In the genomic region with DNA sequence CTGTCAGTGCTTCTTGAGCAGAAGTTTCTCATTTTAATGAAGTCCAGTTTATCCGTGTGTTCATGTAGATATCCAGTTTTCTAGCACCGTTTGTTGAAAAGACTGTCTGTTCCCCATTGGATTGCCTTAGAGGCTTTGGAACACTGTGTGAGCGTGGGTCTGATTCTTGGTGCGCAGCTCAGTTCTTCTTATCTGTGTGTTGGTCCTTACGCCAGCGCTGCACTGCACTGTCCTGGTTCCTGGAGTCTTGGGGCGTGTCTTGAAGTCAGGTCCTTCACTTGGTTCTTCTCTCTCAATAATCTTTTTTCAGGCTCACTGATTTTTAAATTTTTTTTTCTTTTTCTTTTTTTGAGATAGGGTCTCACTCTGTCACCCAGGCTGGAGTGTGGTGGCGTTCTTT, we compare ENCODE assay signal across 20 cellular contexts. TPM values are rescaled to one million over a fixed set of nuclear protein-coding genes. Genes with fewer than 3 reads are reported as not detected.
DNase-seq lines count a peak whose midpoint lies in the region; ATAC-seq, FAIRE-seq and TF ChIP-seq lines count a peak whose summit lies in the region.
"Had no signal": no experiment of that assay in that cellular context is flagged by ENCODE, and none has a peak within 500 bp of the region (broad histone marks: within the 10 kb centered on the region; RNA-seq: fewer than 3 reads in every experiment).

No MANE protein-coding gene starts in this region.

- WGBS in H1 (ENCODE audit: extremely low coverage in 1 of 2, insufficient coverage in 1 of 2, insufficient read length in 1 of 2, insufficient replicate concordance in 2 of 2, low coverage in 1 of 2, low lambda C conversion rate in 2 of 2, missing lambda C conversion rate in 1 of 2), 2 experiments: 83% methylated on average over 8 of the region's 8 CpGs; no CpG with 5 or more reads in 1 of the 2 experiments
- WGBS in trophoblast cell (ENCODE audit: extremely low coverage, insufficient coverage, insufficient read length): no CpG with 5 or more reads among the region's 8 CpGs
- WGBS in neuronal stem cell (ENCODE audit: extremely low coverage in 2 of 2, insufficient read length in 2 of 2, insufficient replicate concordance in 1 of 2), 2 donors: no CpG with 5 or more reads among the region's 8 CpGs

- H3K56ac ChIP-seq in H1 (replicated peaks; ENCODE audit: insufficient read length, low read depth, low read length): no peak overlapping the region

- H2BK5ac ChIP-seq in H1 (ENCODE audit: low read depth, low read length) (peak overlapping the region; percentile 44; the same call in 1 of the 2 replicates), trophoblast cell (ENCODE audit: low read depth, low read length, poor library complexity) (no peak overlapping the region), neuronal stem cell (ENCODE audit: low read length) (no peak overlapping the region)

- peaks cover 8% of the 10 kb centered on the region for H3K36me3 Mint-ChIP-seq in WTC11

- no peaks in the 10 kb centered on the region for H3K9me3 ChIP-seq in H1 (ENCODE audit: insufficient read depth in 2 of 2, low read depth in 1 of 2, low read length in 1 of 2)
- H3K9me3 ChIP-seq in trophoblast cell (ENCODE audit: insufficient read depth, low read depth, low read length): no peaks in the 10 kb centered on the region
- no peaks in the 10 kb centered on the region for H3K9me3 ChIP-seq in neuronal stem cell (replicated peaks in 1 of 2; ENCODE audit: control insufficient read depth in 2 of 2, insufficient read depth in 1 of 2, low read depth in 1 of 2, low read length in 2 of 2)
- H3K9me3 ChIP-seq: BLaER1 had no signal

- H3K27ac ChIP-seq in H1 (ENCODE audit: low read depth, low read length) (no peak overlapping the region), trophoblast cell (ENCODE audit: low read depth, low read length) (no peak overlapping the region), neuronal stem cell (replicated peaks; ENCODE audit: low read length) (no peak overlapping the region)
- H3K27ac ChIP-seq: BLaER1 had no signal

- peaks cover 0 to 7% (median 2%) of the 10 kb centered on the region in 4 experiments; a peak in 1 of 8 replicates for H3K36me3 ChIP-seq in H1 (ENCODE audit: control insufficient read depth in 2 of 4, insufficient read depth in 4 of 4, low read length in 3 of 4)
- H3K36me3 ChIP-seq in trophoblast cell (ENCODE audit: control insufficient read depth in 1 of 2, insufficient read depth in 2 of 2, low read length in 2 of 2): peaks cover 5 to 10% of the 10 kb centered on the region in 2 experiments
- H3K36me3 ChIP-seq in neuronal stem cell (replicated peaks in 1 of 2; ENCODE audit: control insufficient read depth in 2 of 2, insufficient read depth in 2 of 2, low read length in 2 of 2): peaks cover 6 to 49% of the 10 kb centered on the region in 2 donors

- H4K8ac ChIP-seq in H1 (ENCODE audit: extremely low read depth, insufficient read depth, low read length): no peak overlapping the region
- H4K8ac ChIP-seq in trophoblast cell (ENCODE audit: low read depth, low read length): no peak overlapping the region
- no peak overlapping the region for H4K8ac ChIP-seq in neuronal stem cell (ENCODE audit: low read depth, low read length)

- H3K4me3 ChIP-seq in H1 (ENCODE audit: extremely low read depth in 1 of 4, insufficient read depth in 2 of 4, low read depth in 3 of 4, low read length in 4 of 4) (no peak overlapping the region), trophoblast cell (ENCODE audit: low read depth, low read length) (no peak overlapping the region), neuronal stem cell (ENCODE audit: low read length in 2 of 2) (no peak overlapping the region)
- H3K4me3 ChIP-seq: BLaER1, GM23338 had no signal

- no peak for FAIRE-seq in H1 (lab: Jason Lieb, UNC)
- FAIRE-seq: GM12892, GM18507, HepG2 had no signal

- H3K18ac ChIP-seq in H1 (ENCODE audit: extremely low read depth, low read length): no peak overlapping the region
- H3K18ac ChIP-seq in trophoblast cell (ENCODE audit: low read length): no peak overlapping the region
- H3K18ac ChIP-seq in neuronal stem cell (ENCODE audit: low read length): no peak overlapping the region

- H3K4me2 ChIP-seq in H1 (ENCODE audit: insufficient read depth in 1 of 2, low read depth in 2 of 2, low read length in 2 of 2) (no peak overlapping the region), trophoblast cell (ENCODE audit: low read length) (no peak overlapping the region), neuronal stem cell (ENCODE audit: insufficient read depth, low read length, poor library complexity, severe bottlenecking) (no peak overlapping the region)
- H3K4me2 ChIP-seq: BLaER1, GM23338 had no signal

- no peak overlapping the region for H4K12ac ChIP-seq in trophoblast cell (ENCODE audit: low read depth, low read length)

- H3K9ac ChIP-seq in H1 (replicated peaks in 1 of 4; ENCODE audit: extremely low read depth in 1 of 4, low read depth in 3 of 4, low read length in 3 of 4) (no peak overlapping the region), trophoblast cell (ENCODE audit: low read length) (no peak overlapping the region), neuronal stem cell (ENCODE audit: low read depth, low read length, poor library complexity) (no peak overlapping the region)
- H3K9ac ChIP-seq: BLaER1 had no signal

- H3K27ac Mint-ChIP-seq in WTC11: peak overlapping the region; percentile 68
- H3K27ac Mint-ChIP-seq: CD4-positive, alpha-beta memory T cell; GM23338 had no signal

- H3K4me1 ChIP-seq in H1 (replicated peaks in 1 of 4; ENCODE audit: control insufficient read depth in 3 of 4, insufficient read depth in 4 of 4, low read length in 3 of 4) (no peaks in the 10 kb centered on the region), trophoblast cell (ENCODE audit: control insufficient read depth in 1 of 2, insufficient read depth in 2 of 2, low read length in 2 of 2) (no peaks in the 10 kb centered on the region), neuronal stem cell (ENCODE audit: control insufficient read depth in 2 of 2, insufficient read depth in 1 of 2, low read depth in 1 of 2, low read length in 2 of 2) (no peaks in the 10 kb centered on the region)
- H3K4me1 ChIP-seq: BLaER1 had no signal

- no peak for TF ChIP-seq CTCF in WTC11 (IDR thresholded peaks at IDR 0.05)
- TF ChIP-seq CTCF in H1 (IDR thresholded peaks at IDR 0.05; ENCODE audit: control extremely low read depth in 1 of 3, insufficient read depth in 1 of 3, low read depth in 1 of 3, low read length in 3 of 3): no peak

- H3K79me1 ChIP-seq in H1 (ENCODE audit: low read depth, low read length): peaks cover 4% of the 10 kb centered on the region
- H3K79me1 ChIP-seq in trophoblast cell (ENCODE audit: low read length): no peaks in the 10 kb centered on the region
- peaks cover 10% of the 10 kb centered on the region for H3K79me1 ChIP-seq in neuronal stem cell (ENCODE audit: low read depth, low read length)

- H3K79me2 ChIP-seq in H1 (ENCODE audit: control insufficient read depth in 1 of 2, insufficient read depth in 2 of 2, low read length in 2 of 2): peaks cover 2 to 69% of the 10 kb centered on the region in 2 experiments
- peaks cover 2% of the 10 kb centered on the region for H3K79me2 ChIP-seq in trophoblast cell (ENCODE audit: control insufficient read depth, insufficient read depth, low read length, poor library complexity)

- H2BK120ac ChIP-seq in H1 (replicated peaks; ENCODE audit: low read depth, low read length) (no peak overlapping the region), trophoblast cell (ENCODE audit: insufficient read depth, low read length, poor library complexity) (no peak overlapping the region), neuronal stem cell (ENCODE audit: low read depth, low read length) (no peak overlapping the region)

- no peak overlapping the region for H4K91ac ChIP-seq in H1 (replicated peaks; ENCODE audit: insufficient read length, low read length)
- H4K91ac ChIP-seq in trophoblast cell (ENCODE audit: low read depth, low read length): no peak overlapping the region
- no peak overlapping the region for H4K91ac ChIP-seq in neuronal stem cell (ENCODE audit: low read depth, low read length, poor library complexity)

- no peaks in the 10 kb centered on the region for H3K4me1 Mint-ChIP-seq in WTC11

- POLR2A ChIA-PET in WTC11 (lab: Charles Lee) (no interaction called here), H1 (lab: Charles Lee; ENCODE audit: partially characterized antibody) (no interaction called here)

- H3K27me3 ChIP-seq in H1 (replicated peaks in 1 of 4; ENCODE audit: control insufficient read depth in 3 of 4, extremely low read depth in 1 of 4, insufficient read depth in 3 of 4, low read length in 3 of 4) (no peaks in the 10 kb centered on the region), trophoblast cell (ENCODE audit: insufficient read depth, low read length) (no peaks in the 10 kb centered on the region), neuronal stem cell (ENCODE audit: control insufficient read depth in 3 of 3, insufficient read depth in 3 of 3, low read depth in 1 of 3, low read length in 3 of 3) (no peaks in the 10 kb centered on the region)
- H3K27me3 ChIP-seq: BLaER1 had no signal

- H3K23ac ChIP-seq in H1 (ENCODE audit: insufficient read length) (no peak overlapping the region), trophoblast cell (ENCODE audit: low read length) (no peak overlapping the region), neuronal stem cell (ENCODE audit: low read depth, low read length, poor library complexity) (no peak overlapping the region)

- TF ChIP-seq RAD21 in H1 (IDR thresholded peaks at IDR 0.05 in 1 of 2, conservative IDR thresholded peaks at IDR 0.05 in 1 of 2; ENCODE audit: low read depth in 2 of 2, low read length in 2 of 2): no peak

- H2BK20ac ChIP-seq in H1 (ENCODE audit: low read length): no peak overlapping the region

- no peaks in the 10 kb centered on the region for H3K23me2 ChIP-seq in H1 (ENCODE audit: low read depth, low read length)

- H3K14ac ChIP-seq in H1 (ENCODE audit: insufficient read length) (no peak overlapping the region), trophoblast cell (ENCODE audit: low read length) (no peak overlapping the region), neuronal stem cell (ENCODE audit: low read length) (no peak overlapping the region)

- TF ChIP-seq EP300 in H1 (IDR thresholded peaks at IDR 0.05; ENCODE audit: borderline replicate concordance in 1 of 2, low read depth in 2 of 2, low read length in 2 of 2): no peak

- peak; percentile 23 for DNase-seq in activated CD8-positive, alpha-beta memory T cell treated with anti-CD3 and anti-CD28 coated beads, Interleukin-2, amount 50 U/mL, for 48 hours
- no peak for DNase-seq in activated CD8-positive, alpha-beta memory T cell treated with anti-CD3 and anti-CD28 coated beads, Interleukin-2, amount 50 U/mL, for 4 hours
- DNase-seq in WTC11 (ENCODE audit: low spot score) (no peak), H1 (ENCODE audit: low read depth in 1 of 2, low spot score in 2 of 2) (peak in 1 of 2 experiments; percentile 39), trophoblast cell (no peak), neuronal stem cell (ENCODE audit: low spot score) (no peak), SHP77 treated with DMSO at 0.1 percent for 48 hours (lab: John Stamatoyannopoulos, UW) (no peak)
- DNase-seq: 8988T; CD4-positive, alpha-beta memory T cell; DMS153; DMS79; GDM1; H7 had no signal

- no peak for TF ChIP-seq POLR2A in H1 (IDR thresholded peaks at IDR 0.05; ENCODE audit: control extremely low read depth in 1 of 2, low read depth in 2 of 2, low read length in 2 of 2)

- no peaks in the 10 kb centered on the region for H3K27me3 Mint-ChIP-seq in WTC11 (ENCODE audit: low read depth)
- H3K27me3 Mint-ChIP-seq: CD4-positive, alpha-beta memory T cell had no signal

- ATAC-seq in WTC11: no peak
- no peak for ATAC-seq in HG02970 (IDR thresholded peaks at IDR 0.05; ENCODE audit: low FRiP score, unreplicated experiment)
- ATAC-seq: GM23338 had no signal

- no peak overlapping the region for H2AFZ ChIP-seq in H1 (ENCODE audit: low read length)
- H2AFZ ChIP-seq in trophoblast cell (ENCODE audit: insufficient read depth, low read length, poor library complexity): no peak overlapping the region
- no peak overlapping the region for H2AFZ ChIP-seq in neuronal stem cell (ENCODE audit: low read length)
- H2AFZ ChIP-seq: GM23338 had no signal

- H3K9me3 Mint-ChIP-seq in WTC11: no peaks in the 10 kb centered on the region
- H3K9me3 Mint-ChIP-seq: CD4-positive, alpha-beta memory T cell; GM23338 had no signal

- H4K5ac ChIP-seq in H1 (ENCODE audit: insufficient read length, low read depth, low read length): no peak overlapping the region

- H4K20me1 ChIP-seq in H1 (replicated peaks in 1 of 2; ENCODE audit: control insufficient read depth in 1 of 2, insufficient read depth in 2 of 2, low read length in 2 of 2): peaks cover 0 to under 1% of the 10 kb centered on the region in 2 experiments

- CTCF ChIA-PET in WTC11 (lab: Charles Lee) (interaction anchor here (0.6 kb wide), 1 partner anchor 136 kb away, joined by 3 read pairs; no protein-coding TSS in a partner anchor), H1 (lab: Charles Lee; ENCODE audit: partially characterized antibody) (interaction anchor here (1.1 to 1.2 kb wide), 2 partner anchors 11 to 14 kb away, joined by 3 read pairs; no protein-coding TSS in a partner anchor)

- H2BK15ac ChIP-seq in H1 (ENCODE audit: low read length) (no peak overlapping the region), neuronal stem cell (ENCODE audit: low read length) (no peak overlapping the region)

- H3K4me3 Mint-ChIP-seq in WTC11: no peak overlapping the region
- H3K4me3 Mint-ChIP-seq: CD14-positive monocyte; CD4-positive, alpha-beta memory T cell; GM23338 had no signal

- H2BK12ac ChIP-seq in H1 (ENCODE audit: low read depth, low read length) (0 out of 2 replicates have a peak overlapping the region, but pooled peaks have one; percentile 17), trophoblast cell (ENCODE audit: low read length) (no peak overlapping the region), neuronal stem cell (ENCODE audit: low read length) (no peak overlapping the region)

- no peak overlapping the region for H3K4ac ChIP-seq in H1 (replicated peaks; ENCODE audit: insufficient read length, low read depth, low read length)
- H3K4ac ChIP-seq in trophoblast cell (ENCODE audit: low read depth, low read length): peak overlapping the region; percentile 24
- H3K4ac ChIP-seq in neuronal stem cell (ENCODE audit: low read length): no peak overlapping the region

- H2AK5ac ChIP-seq in H1 (ENCODE audit: low read depth, low read length) (no peak overlapping the region), trophoblast cell (ENCODE audit: low read length) (no peak overlapping the region), neuronal stem cell (ENCODE audit: low read depth, low read length) (no peak overlapping the region)

RNA-seq across cellular contexts. Expression of a gene that starts 25.5 kb away (rescaled TPM):
- total RNA-seq in WTC11 (2021): 73.0 to 76.7 TPM (median 75.8 TPM) in 3 replicates
- 69.6 and 69.7 TPM in 2 replicates for total RNA-seq in H1 (2021; fragmentation: NEBNext Ultra II Directional; extraction: Animal tissue kit (Norgen Biotek cat#: 25700))
- polyA plus RNA-seq in H1 (2011; rRNA removed): 13.1 and 16.2 TPM in 2 replicates
- polyA plus RNA-seq in H1 (2011; cell fraction: cytosol; rRNA removed): 9.9 TPM
- polyA plus RNA-seq in H1 (2011; cell fraction: nucleus; rRNA removed): 43.9 TPM
- polyA plus RNA-seq in H1 (2012, experiment 1 of 2): 41.3 to 47.5 TPM (median 44.4 TPM) in 4 replicates
- 14.9 TPM for polyA plus RNA-seq in H1 (2012, experiment 2 of 2)
- polyA plus RNA-seq in H1 (2013, experiment 1 of 2): 29.6 TPM
- 24.5 TPM for polyA plus RNA-seq in H1 (2013, experiment 2 of 2)
- 22.0 and 23.0 TPM in 2 replicates for polyA minus RNA-seq in H1 (2011; rRNA and poly(A)+ RNA removed)
- 27.4 TPM for polyA minus RNA-seq in H1 (2011; cell fraction: cytosol; rRNA and poly(A)+ RNA removed)
- 33.5 TPM for polyA minus RNA-seq in H1 (2011; cell fraction: nucleus; rRNA and poly(A)+ RNA removed)
- 25.4 and 26.9 TPM in 2 replicates for polyA plus RNA-seq in trophoblast cell (2013)
- 20.4 TPM for polyA plus RNA-seq in neuronal stem cell (2013, experiment 1 of 2)
- polyA plus RNA-seq in neuronal stem cell (2013, experiment 2 of 2): 21.2 TPM

RNA-seq across cellular contexts. Expression of a gene that starts 46.2 kb away (rescaled TPM):
- total RNA-seq in WTC11 (2021): 76.2 to 97.4 TPM (median 85.2 TPM) in 3 replicates
- total RNA-seq in H1 (2021; fragmentation: NEBNext Ultra II Directional; extraction: Animal tissue kit (Norgen Biotek cat#: 25700)): 81.2 and 82.5 TPM in 2 replicates
- polyA plus RNA-seq in H1 (2011; rRNA removed): 48.1 and 65.7 TPM in 2 replicates
- polyA plus RNA-seq in H1 (2011; cell fraction: cytosol; rRNA removed): 74.1 TPM
- 85.2 TPM for polyA plus RNA-seq in H1 (2011; cell fraction: nucleus; rRNA removed)
- polyA plus RNA-seq in H1 (2012, experiment 1 of 2): 57.7 to 80.3 TPM (median 73.5 TPM) in 4 replicates
- polyA plus RNA-seq in H1 (2012, experiment 2 of 2): 51.6 TPM
- 42.1 TPM for polyA plus RNA-seq in H1 (2013, experiment 1 of 2)
- polyA plus RNA-seq in H1 (2013, experiment 2 of 2): 42.7 TPM
- 28.4 and 37.6 TPM in 2 replicates for polyA minus RNA-seq in H1 (2011; rRNA and poly(A)+ RNA removed)
- polyA minus RNA-seq in H1 (2011; cell fraction: cytosol; rRNA and poly(A)+ RNA removed): 50.9 TPM
- 40.6 TPM for polyA minus RNA-seq in H1 (2011; cell fraction: nucleus; rRNA and poly(A)+ RNA removed)
- 33.0 and 33.3 TPM in 2 replicates for polyA plus RNA-seq in trophoblast cell (2013)
- 10.3 TPM for polyA plus RNA-seq in neuronal stem cell (2013, experiment 1 of 2)
- 8.8 TPM for polyA plus RNA-seq in neuronal stem cell (2013, experiment 2 of 2)
